In the genomic region with DNA sequence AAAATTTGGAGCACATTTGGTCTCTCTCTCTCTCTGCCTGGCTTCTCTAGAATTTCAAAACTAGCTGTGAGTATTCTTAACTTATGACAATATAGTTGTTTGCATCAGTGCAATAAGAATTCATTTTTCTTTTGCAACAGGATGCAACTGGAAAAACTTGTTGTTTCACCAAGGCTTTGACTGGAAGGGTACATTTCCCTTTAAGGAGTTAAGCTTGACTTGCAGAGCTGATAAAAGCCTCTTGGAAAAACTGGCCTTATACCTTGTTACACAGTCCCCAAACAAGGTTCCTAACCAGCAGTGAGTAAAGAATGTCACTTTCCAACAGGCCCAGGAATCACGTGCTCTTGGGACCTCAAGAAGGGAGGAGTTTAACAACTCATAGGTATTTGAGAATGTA, we compare ENCODE assay signal across 11 cellular contexts.
"Had no signal": no experiment of that assay in that cellular context is flagged by ENCODE, and none has a peak within 500 bp of the region (broad histone marks: within the 10 kb centered on the region; RNA-seq: fewer than 3 reads in every experiment).

No MANE protein-coding gene starts in this region.

- FAIRE-seq: H1, H54 had no signal

- H3K27ac ChIP-seq: GM23248 had no signal

- H3K9me3 ChIP-seq: HAP-1 had no signal

- H3K36me3 ChIP-seq: HAP-1 had no signal

- H3K9ac ChIP-seq: GM23248 had no signal

- H3K4me1 ChIP-seq: HAP-1 had no signal

- ATAC-seq: GM23338, HCT116 had no signal

- H3K4me3 ChIP-seq: GM23248, GM23338, HAP-1 had no signal

- DNase-seq: GM23248, GOT3, H7, H9, HCEC 1CT, HFFc6 had no signal
